In genomic region chr2:114940785-114941458, GRCh38 we compare ENCODE assay signal across 24 cellular contexts.
"Had no signal": no experiment of that assay in that cellular context is flagged by ENCODE, and none has a peak within 500 bp of the region (broad histone marks: within the 10 kb centered on the region; RNA-seq: fewer than 3 reads in every experiment).

No MANE protein-coding gene starts in this region.

- H3K36me3 ChIP-seq: right lobe of liver, upper lobe of left lung, vagina had no signal

- H3K27me3 ChIP-seq: right lobe of liver, upper lobe of left lung, vagina had no signal

- H3K9me3 ChIP-seq: right lobe of liver, upper lobe of left lung, vagina had no signal

- H3K4me1 ChIP-seq: parathyroid adenoma, right lobe of liver, upper lobe of left lung, vagina had no signal

- ATAC-seq: activated CD8-positive, alpha-beta memory T cell treated with anti-CD3 and anti-CD28 coated beads, Interleukin-2, amount 10 ng/mL, durations not matched to agents 7 days and 5 days; activated CD8-positive, alpha-beta T cell treated with anti-CD3 and anti-CD28 coated beads, Interleukin-2, amount 10 ng/mL, durations not matched to agents 7 days and 5 days; activated naive CD8-positive, alpha-beta T cell treated with anti-CD3 and anti-CD28 coated beads, Interleukin-2, amount 50 U/mL, for 24 hours; esophagus mucosa; left ventricle myocardium superior; right lobe of liver; stimulated activated naive CD8-positive, alpha-beta T cell treated with anti-CD3 and anti-CD28 coated beads, Interleukin-15, Interleukin-2, amounts not matched to agents 100 U/mL and 50 U/mL, for 24 hours had no signal

- H3K4me3 ChIP-seq: right lobe of liver, skin epidermis, upper lobe of left lung, vagina had no signal

- DNase-seq: activated B cell treated with CpG ODN at 0.5 μM for 24 hours; activated CD8-positive, alpha-beta memory T cell treated with anti-CD3 and anti-CD28 coated beads, Interleukin-2, amount 10 ng/mL, durations not matched to agents 7 days and 5 days; activated CD8-positive, alpha-beta T cell treated with anti-CD3 and anti-CD28 coated beads, Interleukin-2, amount 10 ng/mL, durations not matched to agents 7 days and 5 days; activated naive CD8-positive, alpha-beta T cell treated with anti-CD3 and anti-CD28 coated beads, Interleukin-2, amount 50 U/mL, for 24 hours; activated T-cell treated with anti-CD3 and anti-CD28 coated beads, Interleukin-2, amount 50 U/mL, for 48 hours; amygdala; endodermal cell; foreskin fibroblast; glutamatergic neuron; islet precursor cell; left ventricle myocardium superior; naive B cell; nephron progenitor cell; occipital lobe; right lobe of liver; stimulated activated CD4-positive, alpha-beta T cell treated with anti-CD3 and anti-CD28 coated beads, Interleukin-12 subunit alpha, Interleukin-12 subunit beta, amount 100 ng/mL, for 4 hours; stimulated activated CD4-positive, alpha-beta T cell treated with anti-CD3 and anti-CD28 coated beads, Interleukin-4, amount 100 ng/mL, for 1 hour; stimulated activated naive CD8-positive, alpha-beta T cell treated with anti-CD3 and anti-CD28 coated beads, Interleukin-15, Interleukin-2, amounts not matched to agents 100 U/mL and 50 U/mL, for 24 hours; T-helper 2 cell; upper lobe of left lung had no signal
